In the genomic region with DNA sequence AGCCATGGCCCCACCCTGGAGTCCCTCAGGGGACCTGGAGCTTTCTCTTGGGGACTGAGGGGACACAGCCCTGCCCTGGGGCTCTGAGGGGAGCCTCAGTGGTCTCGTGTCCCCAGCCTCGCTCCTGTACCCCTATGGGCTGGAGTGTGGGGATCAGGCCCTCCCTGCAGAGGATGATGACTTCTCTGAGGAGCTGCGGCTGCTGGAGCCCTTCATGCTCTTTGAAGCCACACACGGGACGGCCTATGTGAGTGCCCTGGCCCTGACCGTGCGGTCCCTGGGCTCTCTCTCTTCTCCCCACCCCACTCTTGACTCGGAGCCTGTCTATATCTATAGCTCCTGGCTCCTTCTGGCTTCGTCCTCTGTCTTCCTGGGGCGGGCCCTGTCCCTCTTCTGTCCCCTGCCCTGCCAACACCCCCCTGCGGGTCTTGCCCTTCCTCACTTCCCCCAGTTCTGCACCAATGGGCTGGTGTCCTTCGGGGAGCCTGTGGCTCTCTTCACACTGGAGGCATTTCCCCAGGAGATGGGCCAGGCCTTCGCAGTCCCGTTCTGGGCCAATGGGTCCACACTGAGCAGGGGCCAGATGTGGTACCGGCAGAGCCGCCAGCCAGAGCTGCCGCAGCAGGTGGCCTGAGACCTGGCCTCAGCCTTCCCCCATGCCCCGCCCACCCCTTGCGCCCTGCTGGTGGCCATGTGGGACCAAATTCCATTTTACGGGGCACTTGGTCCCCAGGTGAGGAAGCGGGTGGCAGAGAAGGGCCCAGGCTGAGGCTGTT, we compare ENCODE assay signal across 27 cellular contexts. TPM values are rescaled to one million over a fixed set of nuclear protein-coding genes. Genes with fewer than 3 reads are reported as not detected.
"Had no signal": no experiment of that assay in that cellular context is flagged by ENCODE, and none has a peak within 500 bp of the region (broad histone marks: within the 10 kb centered on the region; RNA-seq: fewer than 3 reads in every experiment).

No MANE protein-coding gene starts in this region.

- H3K4me2 ChIP-seq: neural progenitor cell had no signal

- H3K4me1 ChIP-seq: adrenal gland, ascending aorta, heart right ventricle, neural progenitor cell, pancreas, psoas muscle, right atrium auricular region, transverse colon, uterus had no signal

- H3K9ac ChIP-seq: neural progenitor cell had no signal

- H3K36me3 Mint-ChIP-seq: activated CD8-positive, alpha-beta memory T cell treated with anti-CD3 and anti-CD28 coated beads, Interleukin-2, amount 10 ng/mL, durations not matched to agents 7 days and 5 days; activated naive CD8-positive, alpha-beta T cell; neural progenitor cell had no signal

- H3K27me3 ChIP-seq: ascending aorta, brain microvascular endothelial cell, neural progenitor cell, pancreas, right atrium auricular region, transverse colon, uterus had no signal

- H3K27ac Mint-ChIP-seq: activated CD4-positive, alpha-beta T cell treated with anti-CD3 and anti-CD28 coated beads, Interleukin-2, amount 10 ng/mL, durations not matched to agents 24 days and 14 days; activated CD8-positive, alpha-beta memory T cell treated with anti-CD3 and anti-CD28 coated beads, Interleukin-2, amount 10 ng/mL, durations not matched to agents 7 days and 5 days; activated CD8-positive, alpha-beta T cell treated with anti-CD3 and anti-CD28 coated beads for 36 hours; activated naive CD8-positive, alpha-beta T cell; immature natural killer cell; T-helper 1 cell treated with Interleukin-12 subunit alpha and Interleukin-12 subunit beta and Interleukin-4 antibody, amounts not matched to agents 30 μg/mL and 1 μg/mL, for 36 hours had no signal

- H3K9me3 ChIP-seq: adrenal gland, pancreas, uterus had no signal

- H3K36me3 ChIP-seq: adrenal gland, ascending aorta, brain microvascular endothelial cell, heart right ventricle, neural progenitor cell, pancreas, right atrium auricular region, transverse colon, uterus had no signal

- H3K9me3 Mint-ChIP-seq: activated CD4-positive, alpha-beta T cell treated with anti-CD3 and anti-CD28 coated beads, Interleukin-2, amount 10 ng/mL, durations not matched to agents 24 days and 14 days; neural progenitor cell; T-helper 1 cell treated with Interleukin-12 subunit alpha and Interleukin-12 subunit beta and Interleukin-4 antibody, amounts not matched to agents 30 μg/mL and 1 μg/mL, for 36 hours had no signal

- H3K4me3 ChIP-seq: adrenal gland, ascending aorta, heart right ventricle, lung, neural progenitor cell, pancreas, psoas muscle, right atrium auricular region, transverse colon, uterus had no signal

- H3K27ac ChIP-seq: adrenal gland, ascending aorta, brain microvascular endothelial cell, heart right ventricle, neural progenitor cell, pancreas, psoas muscle, right atrium auricular region, transverse colon, uterus had no signal

- H2AFZ ChIP-seq: neural progenitor cell had no signal

- H3K4me1 Mint-ChIP-seq: neural progenitor cell had no signal

- H3K4me3 Mint-ChIP-seq: activated CD4-positive, alpha-beta T cell treated with anti-CD3 and anti-CD28 coated beads, Interleukin-2, amount 10 ng/mL, durations not matched to agents 24 days and 14 days; activated CD8-positive, alpha-beta memory T cell treated with anti-CD3 and anti-CD28 coated beads, Interleukin-2, amount 10 ng/mL, durations not matched to agents 7 days and 5 days; activated CD8-positive, alpha-beta T cell treated with anti-CD3 and anti-CD28 coated beads for 36 hours; activated naive CD8-positive, alpha-beta T cell; immature natural killer cell; naive thymus-derived CD8-positive, alpha-beta T cell; neural progenitor cell; T-helper 1 cell treated with Interleukin-12 subunit alpha and Interleukin-12 subunit beta and Interleukin-4 antibody, amounts not matched to agents 30 μg/mL and 1 μg/mL, for 36 hours had no signal

- ATAC-seq: activated CD8-positive, alpha-beta memory T cell treated with anti-CD3 and anti-CD28 coated beads, Interleukin-2, amount 10 ng/mL, durations not matched to agents 7 days and 5 days; activated CD8-positive, alpha-beta T cell treated with anti-CD3 and anti-CD28 coated beads for 36 hours; naive thymus-derived CD8-positive, alpha-beta T cell; pancreas; psoas muscle had no signal

- DNase-seq: activated CD4-positive, alpha-beta T cell treated with anti-CD3 and anti-CD28 coated beads, Interleukin-2, amount 10 ng/mL, durations not matched to agents 24 days and 14 days; activated CD8-positive, alpha-beta memory T cell treated with anti-CD3 and anti-CD28 coated beads, Interleukin-2, amount 10 ng/mL, durations not matched to agents 7 days and 5 days; activated CD8-positive, alpha-beta T cell treated with anti-CD3 and anti-CD28 coated beads for 36 hours; adrenal gland; brain microvascular endothelial cell; caudate nucleus; dermis blood vessel endothelial cell; effector CD8-positive, alpha-beta T cell; erythroblast; foreskin fibroblast; heart right ventricle; immature natural killer cell; naive thymus-derived CD8-positive, alpha-beta T cell; psoas muscle; stimulated activated CD4-positive, alpha-beta T cell treated with anti-CD3 and anti-CD28 coated beads, Interleukin-4, amount 100 ng/mL, for 24 hours; T1000; transverse colon; uterus had no signal

RNA-seq across cellular contexts. Expression of gene HPN, which starts 33.1 kb away (rescaled TPM):
- total RNA-seq: activated CD8-positive, alpha-beta memory T cell treated with anti-CD3 and anti-CD28 coated beads, Interleukin-2, amount 10 ng/mL, durations not matched to agents 7 days and 5 days; temporal lobe had no signal
- polyA plus RNA-seq: fibroblast of lung, immature natural killer cell had no signal

RNA-seq across cellular contexts. Expression of gene FXYD3, which starts 41.0 kb away (rescaled TPM):
- total RNA-seq: activated CD4-positive, alpha-beta T cell treated with anti-CD3 and anti-CD28 coated beads, Interleukin-2, amount 10 ng/mL, durations not matched to agents 24 days and 14 days; activated CD8-positive, alpha-beta memory T cell treated with anti-CD3 and anti-CD28 coated beads, Interleukin-2, amount 10 ng/mL, durations not matched to agents 7 days and 5 days; activated CD8-positive, alpha-beta T cell treated with anti-CD3 and anti-CD28 coated beads for 36 hours; ascending aorta; fibroblast of lung; naive thymus-derived CD8-positive, alpha-beta T cell; psoas muscle; temporal lobe had no signal
- polyA plus RNA-seq: fibroblast of lung; immature natural killer cell; naive thymus-derived CD8-positive, alpha-beta T cell had no signal
